In genomic region chr20:47238780-47239769, GRCh38 we compare ENCODE assay signal across 1 cellular context.
TF ChIP-seq lines count a peak whose summit lies in the region.

No MANE protein-coding gene starts in this region.

TF ChIP-seq in K562, 482 proteins besides CTCF, POLR2A, EP300 and RAD21:
- TF ChIP-seq POLR2G (IDR thresholded peaks at IDR 0.05; ENCODE audit: low read depth, low read length) (peak; percentile 78), HNRNPLL (IDR thresholded peaks at IDR 0.05; ENCODE audit: low read depth, low read length, poor library complexity, severe bottlenecking) (no peak), RBM22 (IDR thresholded peaks at IDR 0.05; ENCODE audit: low read depth, low read length, poor library complexity, severe bottlenecking) (peak; percentile 98)
- TF ChIP-seq, protein P1, sequence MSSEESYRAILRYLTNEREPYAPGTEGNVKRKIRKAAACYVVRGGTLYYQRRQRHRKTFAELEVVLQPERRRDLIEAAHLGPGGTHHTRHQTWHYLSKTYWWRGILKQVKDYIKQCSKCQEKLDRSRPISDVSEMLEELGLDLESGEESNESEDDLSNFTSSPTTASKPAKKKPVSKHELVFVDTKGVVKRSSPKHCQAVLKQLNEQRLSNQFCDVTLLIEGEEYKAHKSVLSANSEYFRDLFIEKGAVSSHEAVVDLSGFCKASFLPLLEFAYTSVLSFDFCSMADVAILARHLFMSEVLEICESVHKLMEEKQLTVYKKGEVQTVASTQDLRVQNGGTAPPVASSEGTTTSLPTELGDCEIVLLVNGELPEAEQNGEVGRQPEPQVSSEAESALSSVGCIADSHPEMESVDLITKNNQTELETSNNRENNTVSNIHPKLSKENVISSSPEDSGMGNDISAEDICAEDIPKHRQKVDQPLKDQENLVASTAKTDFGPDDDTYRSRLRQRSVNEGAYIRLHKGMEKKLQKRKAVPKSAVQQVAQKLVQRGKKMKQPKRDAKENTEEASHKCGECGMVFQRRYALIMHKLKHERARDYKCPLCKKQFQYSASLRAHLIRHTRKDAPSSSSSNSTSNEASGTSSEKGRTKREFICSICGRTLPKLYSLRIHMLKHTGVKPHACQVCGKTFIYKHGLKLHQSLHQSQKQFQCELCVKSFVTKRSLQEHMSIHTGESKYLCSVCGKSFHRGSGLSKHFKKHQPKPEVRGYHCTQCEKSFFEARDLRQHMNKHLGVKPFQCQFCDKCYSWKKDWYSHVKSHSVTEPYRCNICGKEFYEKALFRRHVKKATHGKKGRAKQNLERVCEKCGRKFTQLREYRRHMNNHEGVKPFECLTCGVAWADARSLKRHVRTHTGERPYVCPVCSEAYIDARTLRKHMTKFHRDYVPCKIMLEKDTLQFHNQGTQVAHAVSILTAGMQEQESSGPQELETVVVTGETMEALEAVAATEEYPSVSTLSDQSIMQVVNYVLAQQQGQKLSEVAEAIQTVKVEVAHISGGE (CRISPR knock-in tag; IDR thresholded peaks at IDR 0.05), result peak in 1 of 3 experiments; percentile 84; a peak in 2 of 6 replicates
- TF ChIP-seq, protein P2, sequence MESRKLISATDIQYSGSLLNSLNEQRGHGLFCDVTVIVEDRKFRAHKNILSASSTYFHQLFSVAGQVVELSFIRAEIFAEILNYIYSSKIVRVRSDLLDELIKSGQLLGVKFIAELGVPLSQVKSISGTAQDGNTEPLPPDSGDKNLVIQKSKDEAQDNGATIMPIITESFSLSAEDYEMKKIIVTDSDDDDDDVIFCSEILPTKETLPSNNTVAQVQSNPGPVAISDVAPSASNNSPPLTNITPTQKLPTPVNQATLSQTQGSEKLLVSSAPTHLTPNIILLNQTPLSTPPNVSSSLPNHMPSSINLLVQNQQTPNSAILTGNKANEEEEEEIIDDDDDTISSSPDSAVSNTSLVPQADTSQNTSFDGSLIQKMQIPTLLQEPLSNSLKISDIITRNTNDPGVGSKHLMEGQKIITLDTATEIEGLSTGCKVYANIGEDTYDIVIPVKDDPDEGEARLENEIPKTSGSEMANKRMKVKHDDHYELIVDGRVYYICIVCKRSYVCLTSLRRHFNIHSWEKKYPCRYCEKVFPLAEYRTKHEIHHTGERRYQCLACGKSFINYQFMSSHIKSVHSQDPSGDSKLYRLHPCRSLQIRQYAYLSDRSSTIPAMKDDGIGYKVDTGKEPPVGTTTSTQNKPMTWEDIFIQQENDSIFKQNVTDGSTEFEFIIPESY (CRISPR knock-in tag; IDR thresholded peaks at IDR 0.05), result peak; percentile 77
